16 cellular contexts compared by ENCODE assay signal in genomic region chr11:118349475-118349874, GRCh38. TPM values are rescaled to one million over a fixed set of nuclear protein-coding genes. Genes with fewer than 3 reads are reported as not detected.
A peak's percentile ranks its signal among the peaks of the same experiment; 100 is the strongest.
DNase-seq lines count a peak whose midpoint lies in the region; ATAC-seq and TF ChIP-seq lines count a peak whose summit lies in the region.
"Had no signal": no experiment of that assay in that cellular context is flagged by ENCODE, and none has a peak within 500 bp of the region (broad histone marks: within the 10 kb centered on the region; RNA-seq: fewer than 3 reads in every experiment).

No MANE protein-coding gene starts in this region.

- no peaks in the 10 kb centered on the region for H3F3A ChIP-seq in GM23338 (replicated peaks; ENCODE audit: low read depth)

- H3K4me1 ChIP-seq in CD8-positive, alpha-beta memory T cell (ENCODE audit: insufficient read depth, low read length) = peaks cover 45% of the 10 kb centered on the region
- H3K4me1 ChIP-seq in GM23338 (ENCODE audit: insufficient read depth) = no peaks in the 10 kb centered on the region

- no peak overlapping the region for H2AFZ ChIP-seq in GM23338

- no peaks in the 10 kb centered on the region for H3K9me3 Mint-ChIP-seq in activated T-cell treated with anti-CD3 and anti-CD28 coated beads, Interleukin-2, amount 50 U/mL, for 4 hours
- no peaks in the 10 kb centered on the region for H3K9me3 Mint-ChIP-seq in CD8-positive, alpha-beta memory T cell
- H3K9me3 Mint-ChIP-seq in activated naive CD8-positive, alpha-beta T cell treated with anti-CD3 and anti-CD28 coated beads, Interleukin-2, amount 50 U/mL, for 24 hours = no peaks in the 10 kb centered on the region
- no peaks in the 10 kb centered on the region; the same call in 2 of the 3 replicates for H3K9me3 Mint-ChIP-seq in GM23338
- H3K9me3 Mint-ChIP-seq: IgD-negative memory B cell had no signal

- no peak for TF ChIP-seq CTCF in GM23338 (conservative IDR thresholded peaks at IDR 0.05; ENCODE audit: low read depth in 2 of 2)

- no peaks in the 10 kb centered on the region for H3K79me2 ChIP-seq in GM23338 (replicated peaks; ENCODE audit: insufficient read depth)

- peaks cover 38% of the 10 kb centered on the region for H3K36me3 Mint-ChIP-seq in activated T-cell treated with anti-CD3 and anti-CD28 coated beads, Interleukin-2, amount 50 U/mL, for 4 hours (ENCODE audit: insufficient read depth)
- peaks cover 5 to 79% (median 41%) of the 10 kb centered on the region in 3 donors for H3K36me3 Mint-ChIP-seq in CD8-positive, alpha-beta memory T cell
- peaks cover 19% of the 10 kb centered on the region for H3K36me3 Mint-ChIP-seq in T-helper 17 cell (ENCODE audit: low read depth)
- peaks cover 57% of the 10 kb centered on the region for H3K36me3 Mint-ChIP-seq in activated naive CD8-positive, alpha-beta T cell treated with anti-CD3 and anti-CD28 coated beads, Interleukin-2, amount 50 U/mL, for 24 hours (ENCODE audit: low read depth)
- no peaks in the 10 kb centered on the region for H3K36me3 Mint-ChIP-seq in GM23338 (ENCODE audit: low read depth)

- DNase-seq in activated T-cell treated with anti-CD3 and anti-CD28 coated beads, Interleukin-2, amount 50 U/mL, for 4 hours = no peak
- no peak for DNase-seq in activated T-cell treated with anti-CD3 and anti-CD28 coated beads, Interleukin-2, amount 50 U/mL, for 1 hour
- no peak for DNase-seq in CD8-positive, alpha-beta memory T cell
- DNase-seq in T-helper 17 cell (no peak), GM23338 (ENCODE audit: low spot score) (no peak), NCI-H2107 treated with DMSO at 0.1 percent for 48 hours (lab: John Stamatoyannopoulos, UW; ENCODE audit: unreplicated experiment) (no peak)
- no peak for DNase-seq in activated naive CD8-positive, alpha-beta T cell treated with anti-CD3 and anti-CD28 coated beads, Interleukin-2, amount 50 U/mL, for 24 hours
- DNase-seq in activated CD4-positive, CD25-positive, alpha-beta regulatory T cell (lab: John Stamatoyannopoulos, UW) = no peak
- DNase-seq: ACHN, DMS 273 treated with DMSO at 0.1 percent for 48 hours, NCI-H1436, NCI-H2029 treated with DMSO at 0.1 percent for 48 hours, NCI-H345, NCI-H69 had no signal

- no peaks in the 10 kb centered on the region for H4K20me1 ChIP-seq in GM23338 (replicated peaks; ENCODE audit: insufficient read depth)

- H3K27ac ChIP-seq in CD8-positive, alpha-beta memory T cell (ENCODE audit: low read depth, low read length) = no peak overlapping the region
- H3K27ac ChIP-seq in GM23338 (ENCODE audit: low read depth) = no peak overlapping the region

- peak; percentile 32 to 58 for ATAC-seq in activated T-cell treated with anti-CD3 and anti-CD28 coated beads, Interleukin-2, amount 50 U/mL, for 4 hours
- ATAC-seq in T-helper 17 cell = no peak
- no peak for ATAC-seq in activated naive CD8-positive, alpha-beta T cell treated with anti-CD3 and anti-CD28 coated beads, Interleukin-2, amount 50 U/mL, for 24 hours
- no peak for ATAC-seq in GM23338

- peak overlapping the region; percentile 45 to 99 (median 92) for H3K27ac Mint-ChIP-seq in CD8-positive, alpha-beta memory T cell
- H3K27ac Mint-ChIP-seq in T-helper 17 cell (peak overlapping the region; percentile 100), GM23338 (no peak overlapping the region)
- H3K27ac Mint-ChIP-seq in activated naive CD8-positive, alpha-beta T cell treated with anti-CD3 and anti-CD28 coated beads, Interleukin-2, amount 50 U/mL, for 24 hours = peak overlapping the region; percentile 34

- H3K27me3 Mint-ChIP-seq in activated T-cell treated with anti-CD3 and anti-CD28 coated beads, Interleukin-2, amount 50 U/mL, for 4 hours (ENCODE audit: low read depth) = no peaks in the 10 kb centered on the region
- no peaks in the 10 kb centered on the region for H3K27me3 Mint-ChIP-seq in CD8-positive, alpha-beta memory T cell
- no peaks in the 10 kb centered on the region for H3K27me3 Mint-ChIP-seq in T-helper 17 cell
- H3K27me3 Mint-ChIP-seq in activated naive CD8-positive, alpha-beta T cell treated with anti-CD3 and anti-CD28 coated beads, Interleukin-2, amount 50 U/mL, for 24 hours = no peaks in the 10 kb centered on the region
- peaks cover 5% of the 10 kb centered on the region for H3K27me3 Mint-ChIP-seq in GM23338 (ENCODE audit: insufficient read depth, low read depth, poor library complexity)

- peaks cover 56% of the 10 kb centered on the region for H3K4me1 Mint-ChIP-seq in activated T-cell treated with anti-CD3 and anti-CD28 coated beads, Interleukin-2, amount 50 U/mL, for 4 hours (ENCODE audit: low read depth)
- peaks cover 48 to 75% (median 66%) of the 10 kb centered on the region in 3 donors for H3K4me1 Mint-ChIP-seq in CD8-positive, alpha-beta memory T cell
- peaks cover 44% of the 10 kb centered on the region for H3K4me1 Mint-ChIP-seq in T-helper 17 cell
- peaks cover 50% of the 10 kb centered on the region for H3K4me1 Mint-ChIP-seq in activated naive CD8-positive, alpha-beta T cell treated with anti-CD3 and anti-CD28 coated beads, Interleukin-2, amount 50 U/mL, for 24 hours
- H3K4me1 Mint-ChIP-seq in GM23338 = peaks cover 6% of the 10 kb centered on the region; the same call in 2 of the 3 replicates

- no peaks in the 10 kb centered on the region for H3K27me3 ChIP-seq in CD8-positive, alpha-beta memory T cell (ENCODE audit: insufficient read depth, low read length, poor library complexity, severe bottlenecking)
- H3K27me3 ChIP-seq in GM23338 (ENCODE audit: insufficient read depth) = 0 out of 2 replicates have a peak, but pooled peaks cover 8% of the 10 kb centered on the region

- H3K36me3 ChIP-seq in CD8-positive, alpha-beta memory T cell (ENCODE audit: insufficient read depth, low read length) = peaks cover 39% of the 10 kb centered on the region
- no peaks in the 10 kb centered on the region for H3K36me3 ChIP-seq in GM23338 (ENCODE audit: insufficient read depth)

- H3K4me3 Mint-ChIP-seq in activated T-cell treated with anti-CD3 and anti-CD28 coated beads, Interleukin-2, amount 50 U/mL, for 4 hours = no peak overlapping the region
- peak overlapping the region in 1 of 7 donors; percentile 25 for H3K4me3 Mint-ChIP-seq in CD8-positive, alpha-beta memory T cell
- peak overlapping the region; percentile 12 for H3K4me3 Mint-ChIP-seq in T-helper 17 cell
- no peak overlapping the region for H3K4me3 Mint-ChIP-seq in activated naive CD8-positive, alpha-beta T cell treated with anti-CD3 and anti-CD28 coated beads, Interleukin-2, amount 50 U/mL, for 24 hours
- no peak overlapping the region for H3K4me3 Mint-ChIP-seq in GM23338
- H3K4me3 Mint-ChIP-seq: IgD-negative memory B cell had no signal

- CTCF ChIA-PET in CD8-positive, alpha-beta memory T cell (lab: Charles Lee) = no interaction called here

- no peaks in the 10 kb centered on the region for H3K9me2 ChIP-seq in GM23338 (ENCODE audit: insufficient read depth)

- no peak overlapping the region for H3K4me3 ChIP-seq in CD8-positive, alpha-beta memory T cell (ENCODE audit: low read length)
- H3K4me3 ChIP-seq in GM23338 = no peak overlapping the region

- H3K4me2 ChIP-seq in GM23338 = no peak overlapping the region

- POLR2A ChIA-PET in CD8-positive, alpha-beta memory T cell (lab: Charles Lee) = interaction anchor here (1.0 kb wide), 1 partner anchor 44 kb away, joined by 3 read pairs; no protein-coding TSS in a partner anchor

- no peaks in the 10 kb centered on the region for H3K9me3 ChIP-seq in CD8-positive, alpha-beta memory T cell (ENCODE audit: low read length)
- no peaks in the 10 kb centered on the region for H3K9me3 ChIP-seq in T-helper 17 cell (ENCODE audit: control insufficient read depth, low read length, poor library complexity, severe bottlenecking)

TF ChIP-seq in GM23338, 12 proteins besides CTCF, POLR2A, EP300 and RAD21:
- no peak for TF ChIP-seq EZH2phosphoT487 (IDR thresholded peaks at IDR 0.05; ENCODE audit: unreplicated experiment)
- TF ChIP-seq JUNB (IDR thresholded peaks at IDR 0.05; ENCODE audit: unreplicated experiment) = no peak
- no peak for TF ChIP-seq NANOG (IDR thresholded peaks at IDR 0.05; ENCODE audit: borderline replicate concordance)
- no peak for TF ChIP-seq EZH2 (IDR thresholded peaks at IDR 0.05; ENCODE audit: low read depth, unreplicated experiment)

RNA-seq across cellular contexts. Expression of gene CD3G, which starts 5.3 kb away (rescaled TPM):
- 100 to 1,000 TPM in 2 of 3 donors, 10 to 100 TPM in 1; 86.4 to 105 (median 102) TPM for total RNA-seq in activated T-cell treated with anti-CD3 and anti-CD28 coated beads, Interleukin-2, amount 50 U/mL, for 4 hours
- total RNA-seq in CD8-positive, alpha-beta memory T cell = 100 to 1,000 TPM; 167 to 170 TPM
- 414 TPM for polyA plus RNA-seq in CD8-positive, alpha-beta memory T cell
- 100 to 1,000 TPM; 156 to 170 TPM for total RNA-seq in T-helper 17 cell
- not detected in 2 replicates for total RNA-seq in GM23338 (2014; rRNA removed; shearing (Covaris generic))
- not detected in 2 replicates for polyA plus RNA-seq in GM23338 (2016; fragmentation: Nextera tagmentation; extraction: Ambion mirVana)
- total RNA-seq: HT1080 had no signal

RNA-seq across cellular contexts. Expression of gene CD3D, which starts 7.0 kb away (rescaled TPM):
- total RNA-seq in activated T-cell treated with anti-CD3 and anti-CD28 coated beads, Interleukin-2, amount 50 U/mL, for 4 hours = 100 to 1,000 TPM; 412 to 451 (median 427) TPM
- total RNA-seq in CD8-positive, alpha-beta memory T cell = 100 to 1,000 TPM; 426 to 438 TPM
- 1,253 TPM for polyA plus RNA-seq in CD8-positive, alpha-beta memory T cell
- total RNA-seq in T-helper 17 cell = 100 to 1,000 TPM; 313 to 354 TPM
- not detected in 2 replicates for total RNA-seq in GM23338 (2014; rRNA removed; shearing (Covaris generic))
- not detected in 2 replicates for polyA plus RNA-seq in GM23338 (2016; fragmentation: Nextera tagmentation; extraction: Ambion mirVana)

RNA-seq across cellular contexts. Expression of gene UBE4A, which starts 9.9 kb away (rescaled TPM):
- total RNA-seq in activated T-cell treated with anti-CD3 and anti-CD28 coated beads, Interleukin-2, amount 50 U/mL, for 4 hours = 10 to 100 TPM; 43.7 to 45.1 (median 45.0) TPM
- 10 to 100 TPM; 55.9 to 56.8 TPM for total RNA-seq in CD8-positive, alpha-beta memory T cell
- 27.8 TPM for polyA plus RNA-seq in CD8-positive, alpha-beta memory T cell
- 10 to 100 TPM; 39.4 to 43.5 TPM for total RNA-seq in T-helper 17 cell
- 42.2 and 42.8 TPM in 2 replicates for total RNA-seq in GM23338 (2014; rRNA removed; shearing (Covaris generic))
- polyA plus RNA-seq in GM23338 (2016; fragmentation: Nextera tagmentation; extraction: Ambion mirVana) = 9.9 and 11.8 TPM in 2 replicates

RNA-seq across cellular contexts. Expression of gene CD3E, which starts 44.9 kb away (rescaled TPM):
- 100 to 1,000 TPM; 371 to 436 (median 407) TPM for total RNA-seq in activated T-cell treated with anti-CD3 and anti-CD28 coated beads, Interleukin-2, amount 50 U/mL, for 4 hours
- 100 to 1,000 TPM; 534 to 541 TPM for total RNA-seq in CD8-positive, alpha-beta memory T cell
- 1,158 TPM for polyA plus RNA-seq in CD8-positive, alpha-beta memory T cell
- total RNA-seq in T-helper 17 cell = 100 to 1,000 TPM; 511 to 544 TPM
- not detected in 2 replicates for total RNA-seq in GM23338 (2014; rRNA removed; shearing (Covaris generic))
- not detected in 2 replicates for polyA plus RNA-seq in GM23338 (2016; fragmentation: Nextera tagmentation; extraction: Ambion mirVana)

RNA-seq across cellular contexts. Expression of gene ATP5MG, which starts 51.9 kb away (rescaled TPM):
- total RNA-seq in activated T-cell treated with anti-CD3 and anti-CD28 coated beads, Interleukin-2, amount 50 U/mL, for 4 hours = 100 to 1,000 TPM; 236 to 266 (median 251) TPM
- 100 to 1,000 TPM; 277 to 280 TPM for total RNA-seq in CD8-positive, alpha-beta memory T cell
- 632 TPM for polyA plus RNA-seq in CD8-positive, alpha-beta memory T cell
- total RNA-seq in T-helper 17 cell = 100 to 1,000 TPM; 183 to 184 TPM
- total RNA-seq in GM23338 (2014; rRNA removed; shearing (Covaris generic)) = 41.7 and 50.1 TPM in 2 replicates
- 987 and 1,075 TPM in 2 replicates for polyA plus RNA-seq in GM23338 (2016; fragmentation: Nextera tagmentation; extraction: Ambion mirVana)

Comparison
In these comparisons a context has a peak if more than half of its experiments do, and no peak if none do; other contexts are left out.
1. ATAC-seq: peak in activated T-cell treated with anti-CD3 and anti-CD28 coated beads, Interleukin-2, amount 50 U/mL, for 4 hours (2 of 2); none in T-helper 17 cell (single experiment), activated naive CD8-positive, alpha-beta T cell treated with anti-CD3 and anti-CD28 coated beads, Interleukin-2, amount 50 U/mL, for 24 hours (single experiment) and GM23338 (single experiment).
2. RNA of gene CD3G, which starts 5.3 kb away (total RNA-seq): 156 to 170 TPM in T-helper 17 cell, 167 to 170 TPM in CD8-positive, alpha-beta memory T cell and 86.4 to 105 TPM in activated T-cell treated with anti-CD3 and anti-CD28 coated beads, Interleukin-2, amount 50 U/mL, for 4 hours; not detected in GM23338; every median in the first group is over 10 times any median in the second.
3. RNA of gene CD3D, which starts 7.0 kb away (total RNA-seq): 426 to 438 TPM in CD8-positive, alpha-beta memory T cell, 412 to 451 TPM in activated T-cell treated with anti-CD3 and anti-CD28 coated beads, Interleukin-2, amount 50 U/mL, for 4 hours and 313 to 354 TPM in T-helper 17 cell; not detected in GM23338; every median in the first group is over 100 times any median in the second.